In genomic region chr3:34868935-34869334, GRCh38 we compare ENCODE assay signal across 2 cellular contexts.
A peak's percentile ranks its signal among the peaks of the same experiment; 100 is the strongest.
TF ChIP-seq lines count a peak whose summit lies in the region.

No MANE protein-coding gene starts in this region.

TF ChIP-seq in HepG2, 621 proteins besides CTCF, POLR2A, EP300 and RAD21 (continued from another document and continues in another):
- TF ChIP-seq ARID5B (CRISPR knock-in tag; IDR thresholded peaks at IDR 0.05) (no peak), KIAA2018 (CRISPR knock-in tag; IDR thresholded peaks at IDR 0.05; ENCODE audit: borderline replicate concordance) (no peak), RFX1 (IDR thresholded peaks at IDR 0.05) (no peak), ZNF768 (CRISPR knock-in tag; IDR thresholded peaks at IDR 0.05) (no peak), ZNF44 (CRISPR knock-in tag; IDR thresholded peaks at IDR 0.05) (no peak), PHF8 (CRISPR knock-in tag; IDR thresholded peaks at IDR 0.05) (no peak), HOMEZ (CRISPR knock-in tag; IDR thresholded peaks at IDR 0.05; ENCODE audit: low read depth) (no peak)

TF ChIP-seq in HEK293, 187 proteins besides CTCF, POLR2A, EP300 and RAD21:
- TF ChIP-seq ZNF692 (tag by site-specific recombination; IDR thresholded peaks at IDR 0.05) (no peak), ATF2 (tag by site-specific recombination; IDR thresholded peaks at IDR 0.05; ENCODE audit: low read depth) (0 out of 2 replicates have a peak, but pooled peaks have one; percentile 49)
TF ChIP-seq in HEK293: peak in this region for 1.
